In the genomic region with DNA sequence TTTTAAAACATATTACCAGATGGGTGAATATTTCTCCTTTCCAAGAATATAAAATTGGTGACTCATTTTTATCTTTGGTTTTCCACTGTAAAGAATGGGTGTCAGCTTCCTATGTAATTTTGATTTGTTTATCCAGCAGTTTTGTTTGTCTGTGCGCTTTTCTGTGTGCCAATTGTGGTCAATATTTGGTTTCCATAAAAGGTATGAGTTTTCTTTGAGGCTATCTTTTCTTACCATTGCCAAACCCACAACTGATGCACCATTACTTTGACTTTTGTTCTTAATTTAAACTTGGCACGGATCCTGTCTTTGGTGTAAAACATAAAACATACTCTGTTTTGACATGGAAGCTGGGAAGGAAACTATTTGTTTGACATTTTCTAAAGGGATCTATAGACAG, we compare ENCODE assay signal across 15 cellular contexts.
DNase-seq lines count a peak whose midpoint lies in the region; ATAC-seq and TF ChIP-seq lines count a peak whose summit lies in the region.
"Had no signal": no experiment of that assay in that cellular context is flagged by ENCODE, and none has a peak within 500 bp of the region (broad histone marks: within the 10 kb centered on the region; RNA-seq: fewer than 3 reads in every experiment).

No MANE protein-coding gene starts in this region.

- no peaks in the 10 kb centered on the region for H4K20me1 ChIP-seq in OCI-LY7 (ENCODE audit: insufficient read depth, low read length)

- intact Hi-C loops in OCI-LY7 (cut with micrococcal nuclease; ENCODE audit: unreplicated experiment), result no loop called here

- H3K9me2 ChIP-seq in OCI-LY7 (ENCODE audit: insufficient read depth, low read length), result no peaks in the 10 kb centered on the region

- H3K27ac ChIP-seq in 22Rv1 (peak overlapping the region; percentile 73), OCI-LY7 (ENCODE audit: low read depth, low read length, poor library complexity, severe bottlenecking) (no peak overlapping the region)
- H3K27ac ChIP-seq: esophagus muscularis mucosa, thyroid gland had no signal

- no peaks in the 10 kb centered on the region for H3K79me2 ChIP-seq in OCI-LY7 (ENCODE audit: insufficient read depth, low read depth, low read length)

- H3K36me3 ChIP-seq in MG63 (no peaks in the 10 kb centered on the region), OCI-LY7 (ENCODE audit: insufficient read depth, low read length) (peaks cover 26% of the 10 kb centered on the region)
- H3K36me3 ChIP-seq: esophagus muscularis mucosa, thyroid gland had no signal

- no peak overlapping the region for H3K4me3 ChIP-seq in MG63
- H3K4me3 ChIP-seq in OCI-LY7 (ENCODE audit: low read depth, low read length, poor library complexity, severe bottlenecking), result no peak overlapping the region
- no peak overlapping the region for H3K4me3 ChIP-seq in fibroblast of mammary gland (ENCODE audit: control insufficient read depth, low read depth, low read length)
- H3K4me3 ChIP-seq: esophagus muscularis mucosa, thyroid gland had no signal

- H3K4me2 ChIP-seq in OCI-LY7 (ENCODE audit: low read length), result no peak overlapping the region

- no TSS peak for BruUV-seq in OCI-LY7 (replicated peaks; lab: Mats Ljungman, UMichigan)

- no peaks in the 10 kb centered on the region for H3K9me3 ChIP-seq in MG63
- peaks cover 22% of the 10 kb centered on the region; the same call in 1 of the 2 replicates for H3K9me3 ChIP-seq in OCI-LY7 (ENCODE audit: low read length)
- H3K9me3 ChIP-seq: esophagus muscularis mucosa, thyroid gland had no signal

- TF ChIP-seq CTCF in 22Rv1 (IDR thresholded peaks at IDR 0.05) (no peak), OCI-LY7 (conservative IDR thresholded peaks at IDR 0.05; ENCODE audit: low read length) (no peak), fibroblast of mammary gland (conservative IDR thresholded peaks at IDR 0.05; ENCODE audit: control insufficient read depth, insufficient read depth, low read depth, low read length) (no peak), omental fat pad (IDR thresholded peaks at IDR 0.05) (no peak)

- CTCF ChIA-PET in OCI-LY7 (lab: Charles Lee; ENCODE audit: unreplicated experiment), result no interaction called here

- POLR2A ChIA-PET in OCI-LY7 (lab: Charles Lee), result interaction anchor here (0.9 kb wide), 1 partner anchor 476 kb away, joined by 3 read pairs; no protein-coding TSS in a partner anchor

- DNase-seq in MG63 (peak; percentile 30), OCI-LY7 (ENCODE audit: low spot score) (no peak), fibroblast of mammary gland (ENCODE audit: low read depth) (peak; percentile 81), omental fat pad (ENCODE audit: low spot score) (no peak), EL (no peak), GOT3 (lab: John Stamatoyannopoulos, UW) (no peak)
- DNase-seq: activated naive CD4-positive, alpha-beta T cell treated with anti-CD3 and anti-CD28 coated beads, Interleukin-2, amount 10 ng/mL, durations not matched to agents 7 days and 5 days; KBM-7; midbrain; NCI-H510A; Right ventricle myocardium superior; thyroid gland had no signal

- peaks cover 18% of the 10 kb centered on the region; the same call in 1 of the 2 replicates for H3K27me3 ChIP-seq in MG63
- H3K27me3 ChIP-seq: esophagus muscularis mucosa, thyroid gland had no signal

- H2AFZ ChIP-seq in OCI-LY7 (ENCODE audit: low read length), result peak overlapping the region; percentile 19; the same call in 1 of the 2 replicates

- no peak for ATAC-seq in omental fat pad (ENCODE audit: low FRiP score)
- ATAC-seq in esophagus mucosa, result no peak

- peaks cover 22% of the 10 kb centered on the region for H3K4me1 ChIP-seq in OCI-LY7 (ENCODE audit: insufficient read depth, low read length, poor library complexity, severe bottlenecking)
- H3K4me1 ChIP-seq: esophagus muscularis mucosa, thyroid gland had no signal

Comparison
In these comparisons a context has a peak if more than half of its experiments do, and no peak if none do; other contexts are left out.
1. DNase-seq: peak in MG63 (single experiment) and fibroblast of mammary gland (single experiment); none in OCI-LY7 (single experiment), omental fat pad (single experiment), EL (single experiment) and GOT3 (single experiment).